Comparison of ENCODE assay signal across 8 cellular contexts in the genomic region with DNA sequence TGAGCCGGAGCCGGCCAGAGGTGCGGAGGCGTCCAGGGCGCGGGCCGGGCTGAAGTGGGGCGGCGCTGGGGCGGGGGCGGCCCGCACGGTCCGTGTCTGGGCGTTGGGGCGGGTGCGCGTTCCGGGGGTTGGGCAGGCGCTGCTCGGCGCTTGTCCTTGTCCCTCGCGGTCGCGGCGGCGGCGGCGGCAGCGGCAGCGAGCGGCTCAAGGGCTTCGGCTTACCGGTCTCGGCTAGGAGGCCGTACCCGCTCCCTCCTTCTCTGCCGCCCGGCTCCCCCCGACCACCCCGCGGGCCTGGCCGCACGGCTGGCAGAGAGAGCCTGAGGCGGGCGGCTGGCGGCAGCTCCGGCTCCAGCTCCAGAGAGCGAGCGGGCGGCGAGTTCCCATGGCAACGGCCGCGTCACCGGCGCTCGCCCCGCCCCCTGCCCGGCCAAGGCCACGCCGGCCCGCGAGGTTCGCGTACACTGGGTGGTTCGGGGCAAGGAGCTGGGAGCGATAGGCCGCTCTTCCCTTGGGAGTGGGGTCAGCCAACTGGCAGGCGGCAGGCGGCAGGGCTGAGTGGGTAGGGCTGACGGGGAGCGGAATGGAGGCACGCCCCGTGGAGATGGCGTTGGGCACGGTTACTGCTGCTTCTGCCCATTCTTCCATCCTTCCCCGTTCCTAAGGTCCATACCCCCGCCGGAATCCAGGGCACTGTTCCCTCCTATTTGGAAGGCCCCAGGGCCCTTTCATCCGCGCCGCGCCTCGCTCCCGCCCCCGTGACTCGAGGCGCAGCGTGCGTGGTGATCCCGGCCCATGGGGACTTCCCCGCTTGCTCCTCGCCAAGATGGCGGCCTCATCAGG. TPM values are rescaled to one million over a fixed set of nuclear protein-coding genes. Genes with fewer than 3 reads are reported as not detected.
DNase-seq lines count a peak whose midpoint lies in the region; ATAC-seq and TF ChIP-seq lines count a peak whose summit lies in the region.

A gene with protein sequence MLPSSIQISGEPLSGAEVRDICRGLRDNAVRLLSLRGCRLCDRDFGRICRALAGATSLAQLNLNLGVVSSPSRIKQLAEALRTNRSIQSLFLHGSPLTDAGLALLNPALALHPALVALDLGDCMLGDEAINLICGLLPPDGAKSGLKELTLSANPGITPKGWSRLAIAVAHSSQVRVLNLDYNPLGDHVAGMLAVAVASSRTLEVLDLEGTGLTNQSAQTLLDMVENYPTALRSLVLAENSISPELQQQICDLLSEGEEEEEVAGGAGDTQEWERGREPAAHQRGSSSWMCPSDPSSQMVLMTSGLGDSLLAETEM (minus strand): TSS at position 363 of the 843 bp plus-strand sequence. CDS start 561 bp downstream, outside the sequence.

- no peaks in the 10 kb centered on the region for H3K27me3 ChIP-seq in dorsolateral prefrontal cortex

- DNase-seq in GM12864 (ENCODE audit: low read depth) (no peak), NCI-H510A treated with DMSO at 0.1 percent for 48 hours (lab: John Stamatoyannopoulos, UW) (peak; percentile 77), dorsolateral prefrontal cortex (peak; percentile 74 to 94 (median 88)), lower leg skin (ENCODE audit: low spot score in 2 of 2) (peak; percentile 71 to 96), epidermal melanocyte (ENCODE audit: insufficient read length, low spot score) (no peak)
- DNase-seq in activated CD4-positive, alpha-beta T cell treated with anti-CD3 and anti-CD28 coated beads, Interleukin-2, amount 50 U/mL, for 48 hours = peak; percentile 78 to 81
- peak; percentile 82 for DNase-seq in stimulated activated CD4-positive, alpha-beta T cell treated with anti-CD3 and anti-CD28 coated beads, Interleukin-4, amount 100 ng/mL, for 1 hour

- H3K4me3 ChIP-seq in GM12864 (ENCODE audit: low read depth, low read length) (peak within 1 kb of the TSS; percentile 57), dorsolateral prefrontal cortex (peak within 1 kb of the TSS; percentile 48 to 85 (median 73)), lower leg skin (ENCODE audit: low read depth, poor library complexity, severe bottlenecking) (peak within 1 kb of the TSS; percentile 31)

- H3K27ac ChIP-seq in dorsolateral prefrontal cortex = peak within 1 kb of the TSS in 55 of 59 donors; percentile 9 to 92 (median 75)

- intact Hi-C loops in dorsolateral prefrontal cortex (cut with DNase I) (loop anchor here (5.0 to 10.0 kb wide), 7 partner anchors 117 to 498 kb away; partner anchors contain the start of genes CUL9 (in 1 of the 2), GTPBP2 (in 1 of the 2), KLHDC3 (in 1 of the 2) and MEA1 (in 1 of the 2)), lower leg skin (cut with DNase I; ENCODE audit: low total_unique reads) (loop anchor here (5.0 to 10.0 kb wide), 3 partner anchors 58 to 248 kb away; no protein-coding TSS in a partner anchor)

- no peak for TF ChIP-seq CTCF in GM12864 (IDR thresholded peaks at IDR 0.05; ENCODE audit: low read depth, low read length, missing control alignments)
- TF ChIP-seq CTCF in dorsolateral prefrontal cortex (IDR thresholded peaks at IDR 0.05 in 54 of 56, conservative IDR thresholded peaks at IDR 0.05 in 2 of 56; ENCODE audit: low read depth in 1 of 56, partially characterized antibody in 56 of 56) = peak in 1 of 56 donors; percentile 14
- no peak for TF ChIP-seq CTCF in lower leg skin (IDR thresholded peaks at IDR 0.05)

- 2 to 7% methylated on average over 39 to 70 of the region's 96 CpGs for WGBS in lower leg skin, 2 donors

- peak; percentile 55 for ATAC-seq in HG02763 (IDR thresholded peaks at IDR 0.05; ENCODE audit: unreplicated experiment)

- no peak for TF ChIP-seq POLR2A in lower leg skin (IDR thresholded peaks at IDR 0.05)

RNA-seq across cellular contexts. Expression of the gene that starts here (rescaled TPM):
- total RNA-seq in dorsolateral prefrontal cortex = 10 to 100 TPM in 99 of 120 experiments, 1 to 10 TPM in 21; 3.9 to 21.4 (median 12.9) TPM
- under 1 TPM in 3 of 4 donors, not detected in 1; 0.36 to 0.53 (median 0.44) TPM for total RNA-seq in lower leg skin

Comparison
In these comparisons a context has a peak if more than half of its experiments do, and no peak if none do; other contexts are left out.
1. Peak in DNase-seq and H3K4me3 ChIP-seq in lower leg skin; RNA of the gene not detected or under 1 TPM.
2. DNase-seq: peak in NCI-H510A treated with DMSO at 0.1 percent for 48 hours (single experiment), activated CD4-positive, alpha-beta T cell treated with anti-CD3 and anti-CD28 coated beads, Interleukin-2, amount 50 U/mL, for 48 hours (2 of 2), dorsolateral prefrontal cortex (10 of 10) and stimulated activated CD4-positive, alpha-beta T cell treated with anti-CD3 and anti-CD28 coated beads, Interleukin-4, amount 100 ng/mL, for 1 hour (single experiment); none in GM12864 (single experiment) and epidermal melanocyte (single experiment).
3. Peak in every context shown above with its lines, with median percentiles within 50 percentile points of each other: H3K4me3 ChIP-seq.